8 cellular contexts compared by ENCODE assay signal in the genomic region with DNA sequence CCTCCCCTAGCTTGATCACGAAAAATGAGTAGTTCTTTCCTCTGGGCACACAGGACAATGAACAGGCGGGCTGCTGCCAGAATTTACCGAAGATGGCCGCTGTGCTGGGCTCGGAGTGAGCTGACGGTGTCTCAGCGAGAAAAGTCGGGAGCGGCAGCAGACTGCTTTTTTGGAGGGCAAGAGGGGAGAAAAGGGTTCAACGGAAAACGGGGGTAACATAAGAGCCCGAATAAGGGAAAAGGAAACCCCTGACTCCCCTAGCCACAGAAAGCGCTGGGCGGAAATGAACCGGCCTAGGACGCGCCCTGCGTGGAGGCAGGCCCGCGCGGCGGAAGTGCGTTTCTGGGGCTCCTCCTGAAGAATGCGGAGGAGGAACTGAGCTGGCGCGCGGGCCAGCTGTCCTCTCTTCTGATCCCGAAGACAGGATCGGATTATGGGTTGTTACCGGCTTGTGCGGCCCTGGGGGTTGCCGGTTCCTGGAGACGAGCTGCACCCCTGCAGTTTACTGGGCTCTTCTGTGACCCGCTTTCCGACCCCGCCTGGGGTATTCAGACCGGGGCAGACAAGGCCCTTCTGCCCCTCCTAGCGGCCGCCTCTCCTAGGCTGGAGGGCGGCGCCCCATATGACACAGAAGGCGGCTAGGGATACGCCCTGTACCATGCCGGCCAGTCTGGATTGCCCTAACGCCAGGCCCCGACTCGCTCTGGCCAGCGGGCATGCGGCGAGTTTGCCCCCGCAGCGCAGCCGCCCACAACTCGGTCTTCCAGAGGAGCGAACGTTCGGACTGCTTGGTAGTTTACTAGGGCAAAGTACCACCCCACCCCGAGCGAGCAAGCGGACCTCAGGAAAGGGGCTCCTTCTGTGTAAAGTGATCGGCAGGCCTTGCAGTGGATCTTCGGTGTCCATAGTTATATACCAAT. TPM values are rescaled to one million over a fixed set of nuclear protein-coding genes. Genes with fewer than 3 reads are reported as not detected.
DNase-seq lines count a peak whose midpoint lies in the region; ATAC-seq lines count a peak whose summit lies in the region.

No MANE protein-coding gene starts in this region.

- ATAC-seq in GM18868 (IDR thresholded peaks at IDR 0.05; ENCODE audit: unreplicated experiment) (peak; percentile 88), HG03103 (IDR thresholded peaks at IDR 0.05; ENCODE audit: low read depth, unreplicated experiment) (peak; percentile 85)
- peak; percentile 91 to 92 for ATAC-seq in activated CD4-positive, CD25-positive, alpha-beta regulatory T cell treated with anti-CD3 and anti-CD28 coated beads, Interleukin-2, amount 50 U/mL, for 24 hours

- peak; percentile 83 for DNase-seq in AG08396 (ENCODE audit: low spot score)
- peak; percentile 88 for DNase-seq in NCI-H226
- peak; percentile 89 for DNase-seq in cerebellum (ENCODE audit: low spot score)
- DNase-seq in kidney tubule cell (ENCODE audit: low spot score), result peak; percentile 89
- peak; percentile 58 to 77 (median 70) for DNase-seq in stimulated activated CD4-positive, alpha-beta T cell treated with anti-CD3 and anti-CD28 coated beads, Interleukin-1b, Interleukin-23, amount 100 ng/mL, for 24 hours (ENCODE audit: low read depth in 4 of 4, low spot score in 1 of 4)

RNA-seq across cellular contexts. Expression of a gene that starts 30.1 kb away (rescaled TPM):
- total RNA-seq in cerebellum, result 247 TPM

Comparison
In these comparisons a context has a peak if more than half of its experiments do, and no peak if none do; other contexts are left out.
1. Peak in every context shown above with its lines: DNase-seq and ATAC-seq.